In the genomic region with DNA sequence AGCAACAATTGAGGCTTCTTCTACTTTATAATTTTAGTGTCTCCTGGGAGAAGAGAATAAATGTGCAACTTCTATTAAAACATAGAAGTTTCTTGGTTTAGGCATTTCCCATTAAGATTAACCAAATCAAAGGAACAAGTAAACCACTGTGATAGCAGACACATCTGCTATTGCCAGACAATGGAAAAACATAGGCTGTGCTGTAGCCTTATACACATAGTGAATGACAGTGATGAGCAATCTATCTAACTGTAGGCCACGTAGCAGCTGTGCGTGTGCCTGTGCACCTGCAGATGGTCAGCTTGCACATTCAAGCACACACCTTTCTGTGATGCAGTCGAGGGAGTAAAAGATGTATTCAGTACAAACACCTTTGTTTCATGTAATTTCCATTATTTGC, we compare ENCODE assay signal across 14 cellular contexts.
"Had no signal": no experiment of that assay in that cellular context is flagged by ENCODE, and none has a peak within 500 bp of the region (broad histone marks: within the 10 kb centered on the region; RNA-seq: fewer than 3 reads in every experiment).

No MANE protein-coding gene starts in this region.

- DNase-seq: effector memory CD8-positive, alpha-beta T cell; glutamatergic neuron; islet precursor cell; mammary epithelial cell; naive thymus-derived CD4-positive, alpha-beta T cell; nephron progenitor cell; psoas muscle; retina; spleen; stimulated activated CD4-positive, alpha-beta T cell treated with anti-CD3 and anti-CD28 coated beads, Interleukin-15, amount 100 ng/mL, for 24 hours; stimulated activated CD4-positive, alpha-beta T cell treated with anti-CD3 and anti-CD28 coated beads, Interleukin-1b, Interleukin-23, amount 100 ng/mL, for 48 hours; stimulated activated CD4-positive, alpha-beta T cell treated with anti-CD3 and anti-CD28 coated beads, Interleukin-4, amount 100 ng/mL, for 24 hours; testis; upper lobe of right lung had no signal
